Comparison of ENCODE assay signal across 9 cellular contexts in the genomic region with DNA sequence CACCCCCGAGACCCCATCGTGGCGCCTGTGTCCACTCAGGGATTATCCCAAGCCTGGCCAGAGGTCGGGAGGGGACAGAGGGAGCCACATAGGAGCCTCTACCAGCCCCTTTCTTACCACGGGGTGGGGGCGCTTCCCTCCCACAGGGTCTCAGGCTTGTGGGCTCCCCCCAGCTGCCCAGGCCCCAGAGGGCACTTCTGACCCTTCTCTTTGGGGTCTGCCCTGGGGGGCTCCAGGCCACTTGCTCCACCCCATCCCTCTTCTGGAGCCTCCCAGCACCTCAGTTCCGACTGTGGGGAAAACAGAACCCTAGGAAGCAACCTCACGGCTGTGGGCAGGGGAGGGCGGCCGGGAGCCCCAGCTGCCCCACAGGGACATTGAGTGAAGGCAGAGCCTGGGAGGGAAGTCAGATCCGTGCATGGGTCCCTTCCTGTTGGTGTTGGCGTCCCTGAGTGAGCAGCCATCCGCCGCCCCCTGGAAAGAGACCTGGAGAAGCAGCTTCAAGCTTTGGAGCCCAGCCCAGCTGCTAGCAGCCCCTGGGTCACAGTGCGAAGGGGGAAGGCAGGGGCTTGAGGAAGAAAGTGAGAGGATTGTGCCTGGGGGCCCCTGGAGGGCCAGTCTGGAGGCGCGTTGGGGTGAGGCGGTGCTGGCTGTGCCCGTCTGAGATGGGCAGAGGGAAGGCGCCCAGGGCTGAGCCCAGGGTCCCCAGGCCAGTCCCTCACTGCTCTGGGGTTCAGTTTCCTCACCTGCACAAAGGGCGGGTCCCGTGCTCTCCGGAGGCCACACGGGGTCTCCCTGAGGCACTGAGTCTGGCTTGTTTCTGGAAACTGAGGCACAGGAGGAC. TPM values are rescaled to one million over a fixed set of nuclear protein-coding genes. Genes with fewer than 3 reads are reported as not detected.
A peak's percentile ranks its signal among the peaks of the same experiment; 100 is the strongest.
DNase-seq lines count a peak whose midpoint lies in the region; ATAC-seq and TF ChIP-seq lines count a peak whose summit lies in the region.
"Had no signal": no experiment of that assay in that cellular context is flagged by ENCODE, and none has a peak within 500 bp of the region (broad histone marks: within the 10 kb centered on the region; RNA-seq: fewer than 3 reads in every experiment).

No MANE protein-coding gene starts in this region.

- no peaks in the 10 kb centered on the region for H3K9me3 ChIP-seq in thoracic aorta
- H3K9me3 ChIP-seq: ovary had no signal

- no peaks in the 10 kb centered on the region for H3K36me3 ChIP-seq in thoracic aorta
- H3K36me3 ChIP-seq: ovary had no signal

- peak; percentile 39 to 47 for DNase-seq in NCI-H524 (lab: John Stamatoyannopoulos, UW)
- DNase-seq in NCI-H524 treated with DMSO at 0.1 percent for 48 hours (lab: John Stamatoyannopoulos, UW): no peak
- no peak for DNase-seq in left colon
- DNase-seq in thoracic aorta (ENCODE audit: low spot score): no peak
- no peak for DNase-seq in stimulated activated CD4-positive, alpha-beta T cell treated with anti-CD3 and anti-CD28 coated beads, Interleukin-1b, Interleukin-23, amount 100 ng/mL, for 48 hours
- no peak for DNase-seq in NCI-H1105 treated with DMSO at 0.1 percent for 48 hours (lab: John Stamatoyannopoulos, UW)

- ATAC-seq in SK-N-SH treated with all-trans-retinoic acid at 6 μM for 48 hours (peak; percentile 12; the same call in 2 of the 3 replicates), left colon (peak; percentile 9), thoracic aorta (ENCODE audit: insufficient number of reproducible peaks, low FRiP score, low read depth) (no peak), HG03108 (IDR thresholded peaks at IDR 0.05; ENCODE audit: unreplicated experiment) (no peak)

- H3K4me1 ChIP-seq in thoracic aorta (ENCODE audit: control insufficient read depth in 1 of 2, low read depth in 2 of 2): peaks cover 0 to 20% of the 10 kb centered on the region in 2 donors

- H3K27ac ChIP-seq in thoracic aorta: no peak overlapping the region

- TF ChIP-seq CTCF in thoracic aorta (IDR thresholded peaks at IDR 0.05): no peak

- H3K4me3 ChIP-seq in thoracic aorta: peak overlapping the region; percentile 60
- H3K4me3 ChIP-seq: ovary had no signal

- no peaks in the 10 kb centered on the region for H3K27me3 ChIP-seq in thoracic aorta (replicated peaks; ENCODE audit: insufficient read depth)
- H3K27me3 ChIP-seq: ovary had no signal

- intact Hi-C loops in left colon (cut with DNase I, micrococcal nuclease): loop anchor here in 1 of 2 donors (5.0 kb wide), 1 partner anchor 166 kb away; no protein-coding TSS in a partner anchor

TF ChIP-seq in SK-N-SH treated with all-trans-retinoic acid at 6 μM for 48 hours, 23 proteins besides CTCF, POLR2A, EP300 and RAD21 (continues in another document):
- TF ChIP-seq OSR1 (CRISPR knock-in tag; IDR thresholded peaks at IDR 0.05) (no peak), RARB (CRISPR knock-in tag; IDR thresholded peaks at IDR 0.05) (no peak), CSDC2 (CRISPR knock-in tag; IDR thresholded peaks at IDR 0.05) (no peak), ISL1 (CRISPR knock-in tag; IDR thresholded peaks at IDR 0.05) (no peak), BACH2 (CRISPR knock-in tag; IDR thresholded peaks at IDR 0.05; ENCODE audit: borderline replicate concordance) (no peak), ZNF70 (CRISPR knock-in tag; IDR thresholded peaks at IDR 0.05) (no peak), ZNF565 (CRISPR knock-in tag; conservative IDR thresholded peaks at IDR 0.05; ENCODE audit: low read depth) (no peak), ZFP30 (CRISPR knock-in tag; IDR thresholded peaks at IDR 0.05) (no peak), GLIS3 (CRISPR knock-in tag; IDR thresholded peaks at IDR 0.05) (no peak), ARNTL (CRISPR knock-in tag; IDR thresholded peaks at IDR 0.05; ENCODE audit: borderline replicate concordance, low read depth) (no peak), TOX (CRISPR knock-in tag; IDR thresholded peaks at IDR 0.05; ENCODE audit: borderline replicate concordance) (no peak), ESRRG (CRISPR knock-in tag; IDR thresholded peaks at IDR 0.05) (no peak), TCF4 (CRISPR knock-in tag; IDR thresholded peaks at IDR 0.05; ENCODE audit: borderline replicate concordance) (no peak), ZC3H10 (CRISPR knock-in tag; IDR thresholded peaks at IDR 0.05) (no peak), SNAI2 (CRISPR knock-in tag; IDR thresholded peaks at IDR 0.05) (no peak)
- TF ChIP-seq, protein P1, sequence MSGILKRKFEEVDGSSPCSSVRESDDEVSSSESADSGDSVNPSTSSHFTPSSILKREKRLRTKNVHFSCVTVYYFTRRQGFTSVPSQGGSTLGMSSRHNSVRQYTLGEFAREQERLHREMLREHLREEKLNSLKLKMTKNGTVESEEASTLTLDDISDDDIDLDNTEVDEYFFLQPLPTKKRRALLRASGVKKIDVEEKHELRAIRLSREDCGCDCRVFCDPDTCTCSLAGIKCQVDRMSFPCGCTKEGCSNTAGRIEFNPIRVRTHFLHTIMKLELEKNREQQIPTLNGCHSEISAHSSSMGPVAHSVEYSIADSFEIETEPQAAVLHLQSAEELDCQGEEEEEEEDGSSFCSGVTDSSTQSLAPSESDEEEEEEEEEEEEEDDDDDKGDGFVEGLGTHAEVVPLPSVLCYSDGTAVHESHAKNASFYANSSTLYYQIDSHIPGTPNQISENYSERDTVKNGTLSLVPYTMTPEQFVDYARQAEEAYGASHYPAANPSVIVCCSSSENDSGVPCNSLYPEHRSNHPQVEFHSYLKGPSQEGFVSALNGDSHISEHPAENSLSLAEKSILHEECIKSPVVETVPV (CRISPR knock-in tag; IDR thresholded peaks at IDR 0.05): no peak
- TF ChIP-seq, protein P2, sequence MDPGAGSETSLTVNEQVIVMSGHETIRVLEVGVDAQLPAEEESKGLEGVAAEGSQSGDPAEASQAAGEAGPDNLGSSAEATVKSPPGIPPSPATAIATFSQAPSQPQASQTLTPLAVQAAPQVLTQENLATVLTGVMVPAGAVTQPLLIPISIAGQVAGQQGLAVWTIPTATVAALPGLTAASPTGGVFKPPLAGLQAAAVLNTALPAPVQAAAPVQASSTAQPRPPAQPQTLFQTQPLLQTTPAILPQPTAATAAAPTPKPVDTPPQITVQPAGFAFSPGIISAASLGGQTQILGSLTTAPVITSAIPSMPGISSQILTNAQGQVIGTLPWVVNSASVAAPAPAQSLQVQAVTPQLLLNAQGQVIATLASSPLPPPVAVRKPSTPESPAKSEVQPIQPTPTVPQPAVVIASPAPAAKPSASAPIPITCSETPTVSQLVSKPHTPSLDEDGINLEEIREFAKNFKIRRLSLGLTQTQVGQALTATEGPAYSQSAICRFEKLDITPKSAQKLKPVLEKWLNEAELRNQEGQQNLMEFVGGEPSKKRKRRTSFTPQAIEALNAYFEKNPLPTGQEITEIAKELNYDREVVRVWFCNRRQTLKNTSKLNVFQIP (CRISPR knock-in tag; IDR thresholded peaks at IDR 0.05; ENCODE audit: borderline replicate concordance, low read depth): no peak
- TF ChIP-seq, protein P3, sequence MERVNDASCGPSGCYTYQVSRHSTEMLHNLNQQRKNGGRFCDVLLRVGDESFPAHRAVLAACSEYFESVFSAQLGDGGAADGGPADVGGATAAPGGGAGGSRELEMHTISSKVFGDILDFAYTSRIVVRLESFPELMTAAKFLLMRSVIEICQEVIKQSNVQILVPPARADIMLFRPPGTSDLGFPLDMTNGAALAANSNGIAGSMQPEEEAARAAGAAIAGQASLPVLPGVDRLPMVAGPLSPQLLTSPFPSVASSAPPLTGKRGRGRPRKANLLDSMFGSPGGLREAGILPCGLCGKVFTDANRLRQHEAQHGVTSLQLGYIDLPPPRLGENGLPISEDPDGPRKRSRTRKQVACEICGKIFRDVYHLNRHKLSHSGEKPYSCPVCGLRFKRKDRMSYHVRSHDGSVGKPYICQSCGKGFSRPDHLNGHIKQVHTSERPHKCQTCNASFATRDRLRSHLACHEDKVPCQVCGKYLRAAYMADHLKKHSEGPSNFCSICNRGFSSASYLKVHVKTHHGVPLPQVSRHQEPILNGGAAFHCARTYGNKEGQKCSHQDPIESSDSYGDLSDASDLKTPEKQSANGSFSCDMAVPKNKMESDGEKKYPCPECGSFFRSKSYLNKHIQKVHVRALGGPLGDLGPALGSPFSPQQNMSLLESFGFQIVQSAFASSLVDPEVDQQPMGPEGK (CRISPR knock-in tag; IDR thresholded peaks at IDR 0.05; ENCODE audit: borderline replicate concordance): no peak
- TF ChIP-seq, protein P4, sequence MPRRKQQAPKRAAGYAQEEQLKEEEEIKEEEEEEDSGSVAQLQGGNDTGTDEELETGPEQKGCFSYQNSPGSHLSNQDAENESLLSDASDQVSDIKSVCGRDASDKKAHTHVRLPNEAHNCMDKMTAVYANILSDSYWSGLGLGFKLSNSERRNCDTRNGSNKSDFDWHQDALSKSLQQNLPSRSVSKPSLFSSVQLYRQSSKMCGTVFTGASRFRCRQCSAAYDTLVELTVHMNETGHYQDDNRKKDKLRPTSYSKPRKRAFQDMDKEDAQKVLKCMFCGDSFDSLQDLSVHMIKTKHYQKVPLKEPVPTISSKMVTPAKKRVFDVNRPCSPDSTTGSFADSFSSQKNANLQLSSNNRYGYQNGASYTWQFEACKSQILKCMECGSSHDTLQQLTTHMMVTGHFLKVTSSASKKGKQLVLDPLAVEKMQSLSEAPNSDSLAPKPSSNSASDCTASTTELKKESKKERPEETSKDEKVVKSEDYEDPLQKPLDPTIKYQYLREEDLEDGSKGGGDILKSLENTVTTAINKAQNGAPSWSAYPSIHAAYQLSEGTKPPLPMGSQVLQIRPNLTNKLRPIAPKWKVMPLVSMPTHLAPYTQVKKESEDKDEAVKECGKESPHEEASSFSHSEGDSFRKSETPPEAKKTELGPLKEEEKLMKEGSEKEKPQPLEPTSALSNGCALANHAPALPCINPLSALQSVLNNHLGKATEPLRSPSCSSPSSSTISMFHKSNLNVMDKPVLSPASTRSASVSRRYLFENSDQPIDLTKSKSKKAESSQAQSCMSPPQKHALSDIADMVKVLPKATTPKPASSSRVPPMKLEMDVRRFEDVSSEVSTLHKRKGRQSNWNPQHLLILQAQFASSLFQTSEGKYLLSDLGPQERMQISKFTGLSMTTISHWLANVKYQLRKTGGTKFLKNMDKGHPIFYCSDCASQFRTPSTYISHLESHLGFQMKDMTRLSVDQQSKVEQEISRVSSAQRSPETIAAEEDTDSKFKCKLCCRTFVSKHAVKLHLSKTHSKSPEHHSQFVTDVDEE (CRISPR knock-in tag; IDR thresholded peaks at IDR 0.05): no peak

RNA-seq across cellular contexts. Expression of a gene that starts 22.1 kb away (rescaled TPM):
- total RNA-seq in left colon (10 to 100 TPM; 13.0 to 18.5 TPM), thoracic aorta (10 to 100 TPM; 21.3 to 34.3 TPM)

RNA-seq across cellular contexts. Expression of a gene that starts 35.4 kb away (rescaled TPM):
- total RNA-seq in left colon (10 to 100 TPM; 69.1 to 74.4 TPM), thoracic aorta (1 to 10 TPM; 2.3 to 8.4 TPM)

RNA-seq across cellular contexts. Expression of a gene that starts 53.5 kb away (rescaled TPM):
- total RNA-seq in left colon: 100 to 1,000 TPM in 1 of 2 donors, 10 to 100 TPM in 1; 97.5 to 105 TPM
- 10 to 100 TPM; 32.8 to 37.9 TPM for total RNA-seq in thoracic aorta

Comparison
In these comparisons a context has a peak if more than half of its experiments do, and no peak if none do; other contexts are left out.
1. DNase-seq: peak in NCI-H524 (2 of 2); none in NCI-H524 treated with DMSO at 0.1 percent for 48 hours (single experiment), left colon (0 of 2), thoracic aorta (single experiment), stimulated activated CD4-positive, alpha-beta T cell treated with anti-CD3 and anti-CD28 coated beads, Interleukin-1b, Interleukin-23, amount 100 ng/mL, for 48 hours (single experiment) and NCI-H1105 treated with DMSO at 0.1 percent for 48 hours (single experiment).
2. ATAC-seq: peak in SK-N-SH treated with all-trans-retinoic acid at 6 μM for 48 hours (single experiment) and left colon (single experiment); none in thoracic aorta (single experiment) and HG03108 (single experiment).
3. RNA of a gene that starts 35.4 kb away (total RNA-seq): 69.1 to 74.4 TPM in left colon; 2.3 to 8.4 TPM in thoracic aorta; every median in the first group is over 4 times any median in the second.